23 cellular contexts compared by ENCODE assay signal in genomic region chr6:21616005-21616404, GRCh38. TPM values are rescaled to one million over a fixed set of nuclear protein-coding genes. Genes with fewer than 3 reads are reported as not detected.
DNase-seq lines count a peak whose midpoint lies in the region; ATAC-seq and TF ChIP-seq lines count a peak whose summit lies in the region.
"Had no signal": no experiment of that assay in that cellular context is flagged by ENCODE, and none has a peak within 500 bp of the region (broad histone marks: within the 10 kb centered on the region; RNA-seq: fewer than 3 reads in every experiment).

No MANE protein-coding gene starts in this region.

- H3K36me3 Mint-ChIP-seq in endothelial cell (ENCODE audit: low read depth, unreplicated experiment), result no peaks in the 10 kb centered on the region
- H3K36me3 Mint-ChIP-seq: mesothelial cell of epicardium, natural killer cell had no signal

- H3K4me3 ChIP-seq in H7 (ENCODE audit: insufficient read depth, low read depth, low read length) (no peak overlapping the region), PC-3 (ENCODE audit: low read length) (no peak overlapping the region), parathyroid adenoma (ENCODE audit: low read depth, low read length) (no peak overlapping the region)
- H3K4me3 ChIP-seq: skin epidermis, tibial nerve had no signal

- ATAC-seq in PC-3 (no peak), esophagus mucosa (no peak)
- ATAC-seq: natural killer cell had no signal

- no peaks in the 10 kb centered on the region for H3F3A ChIP-seq in PC-3 (ENCODE audit: low read length, unreplicated experiment)

- no peak overlapping the region for H3K9ac ChIP-seq in PC-3 (ENCODE audit: low read length)
- no peak overlapping the region for H3K9ac ChIP-seq in parathyroid adenoma

- no TSS peak for BruUV-seq in PC-3 (replicated peaks; lab: Mats Ljungman, UMichigan)

- H3K4me1 Mint-ChIP-seq in endothelial cell (ENCODE audit: unreplicated experiment), result peaks cover 29% of the 10 kb centered on the region
- H3K4me1 Mint-ChIP-seq: natural killer cell had no signal

- H3K36me3 ChIP-seq in H7 (replicated peaks; ENCODE audit: control insufficient read depth, insufficient read depth, low read length) (no peaks in the 10 kb centered on the region), PC-3 (ENCODE audit: low read depth, low read length) (no peaks in the 10 kb centered on the region), parathyroid adenoma (ENCODE audit: control insufficient read depth, insufficient read depth, low read length) (no peaks in the 10 kb centered on the region)
- H3K36me3 ChIP-seq: tibial nerve, WERI-Rb-1 had no signal

- POLR2A ChIA-PET in PC-3 (lab: Charles Lee; ENCODE audit: unreplicated experiment), result no interaction called here

- intact Hi-C loops in PC-3 (cut with micrococcal nuclease), result no loop called here

- no peaks in the 10 kb centered on the region for H3K9me3 Mint-ChIP-seq in endothelial cell (ENCODE audit: unreplicated experiment)
- H3K9me3 Mint-ChIP-seq: mesothelial cell of epicardium; natural killer cell; stimulated activated naive CD8-positive, alpha-beta T cell treated with anti-CD3 and anti-CD28 coated beads, Interleukin-15, Interleukin-2, amounts not matched to agents 100 ng/mL and 50 ng/mL, for 24 hours had no signal

- H3K4me2 ChIP-seq in PC-3 (ENCODE audit: low read length) (no peak overlapping the region), parathyroid adenoma (ENCODE audit: low read length) (no peak overlapping the region)

- no peak overlapping the region for H3K4me3 Mint-ChIP-seq in endothelial cell (ENCODE audit: unreplicated experiment)
- H3K4me3 Mint-ChIP-seq: mesothelial cell of epicardium; natural killer cell; stimulated activated naive CD8-positive, alpha-beta T cell treated with anti-CD3 and anti-CD28 coated beads, Interleukin-15, Interleukin-2, amounts not matched to agents 100 ng/mL and 50 ng/mL, for 24 hours had no signal

- peak overlapping the region; percentile 93 for H3K27ac Mint-ChIP-seq in endothelial cell (ENCODE audit: unreplicated experiment)
- H3K27ac Mint-ChIP-seq: natural killer cell; stimulated activated naive CD8-positive, alpha-beta T cell treated with anti-CD3 and anti-CD28 coated beads, Interleukin-15, Interleukin-2, amounts not matched to agents 100 ng/mL and 50 ng/mL, for 24 hours had no signal

- H3K9me2 ChIP-seq in PC-3 (replicated peaks; ENCODE audit: low read length), result no peaks in the 10 kb centered on the region

- H3K27me3 ChIP-seq in H7 (ENCODE audit: control insufficient read depth, insufficient read depth, low read length), result no peaks in the 10 kb centered on the region
- no peaks in the 10 kb centered on the region for H3K27me3 ChIP-seq in PC-3 (ENCODE audit: low read length)
- no peaks in the 10 kb centered on the region for H3K27me3 ChIP-seq in parathyroid adenoma (ENCODE audit: control insufficient read depth, insufficient read depth, low read length)
- H3K27me3 ChIP-seq: foreskin keratinocyte, tibial nerve had no signal

- H2AFZ ChIP-seq in PC-3 (ENCODE audit: low read length) (peak overlapping the region; percentile 42; the same call in 1 of the 2 replicates), parathyroid adenoma (peak overlapping the region; percentile 59)

- peaks cover 5% of the 10 kb centered on the region for H3K27me3 Mint-ChIP-seq in endothelial cell (ENCODE audit: unreplicated experiment)
- H3K27me3 Mint-ChIP-seq: progenitor cell of endocrine pancreas had no signal

- H3K79me2 ChIP-seq in PC-3 (ENCODE audit: low read length), result no peaks in the 10 kb centered on the region
- H3K79me2 ChIP-seq in parathyroid adenoma, result no peaks in the 10 kb centered on the region

- DNase-seq in H7 (peak; percentile 5), PC-3 (no peak), endothelial cell (ENCODE audit: low spot score) (peak; percentile 31), GDM1 (lab: John Stamatoyannopoulos, UW) (no peak)
- DNase-seq in activated CD4-positive, alpha-beta T cell treated with anti-CD3 and anti-CD28 coated beads for 48 hours, result no peak
- DNase-seq: activated CD8-positive, alpha-beta memory T cell treated with anti-CD3 and anti-CD28 coated beads, Interleukin-2, amount 50 U/mL, for 4 hours; activated effector memory CD4-positive, alpha-beta T cell treated with anti-CD3 and anti-CD28 coated beads, Interleukin-2, amount 50 U/mL, for 16 hours; AML-193; DMS79; natural killer cell; NCI-H1105 treated with DMSO at 0.1 percent for 48 hours; NCI-H524; SHP77 treated with DMSO at 0.1 percent for 48 hours; stimulated activated CD4-positive, alpha-beta T cell treated with anti-CD3 and anti-CD28 coated beads, Interleukin-2, amount 100 ng/mL, for 48 hours; WERI-Rb-1 had no signal

- TF ChIP-seq CTCF in PC-3 (conservative IDR thresholded peaks at IDR 0.05; ENCODE audit: low read depth, low read length) (no peak), endothelial cell (IDR thresholded peaks at IDR 0.05; ENCODE audit: unreplicated experiment) (no peak), parathyroid adenoma (IDR thresholded peaks at IDR 0.05) (no peak)

- H3K4me1 ChIP-seq in PC-3 (ENCODE audit: insufficient read depth, low read length), result peaks cover 5% of the 10 kb centered on the region; the same call in 1 of the 2 replicates
- H3K4me1 ChIP-seq in parathyroid adenoma, result peaks cover 6% of the 10 kb centered on the region
- H3K4me1 ChIP-seq: foreskin keratinocyte had no signal

- H3K9me3 ChIP-seq in PC-3 (ENCODE audit: low read length) (no peaks in the 10 kb centered on the region), parathyroid adenoma (ENCODE audit: control insufficient read depth, low read length) (no peaks in the 10 kb centered on the region)
- H3K9me3 ChIP-seq: tibial nerve had no signal

- CTCF ChIA-PET in PC-3 (lab: Charles Lee), result no interaction called here

- H3K27ac ChIP-seq in PC-3 (ENCODE audit: low read length) (no peak overlapping the region), parathyroid adenoma (no peak overlapping the region)
- H3K27ac ChIP-seq: foreskin keratinocyte, skin epidermis, tibial nerve, WERI-Rb-1 had no signal

- H4K20me1 ChIP-seq in PC-3 (ENCODE audit: low read length), result no peaks in the 10 kb centered on the region

RNA-seq across cellular contexts. Expression of gene SOX4, which starts 22.5 kb away (rescaled TPM):
- total RNA-seq in H7 (2014; rRNA removed; shearing (Covaris generic)), result 121 and 151 TPM in 2 replicates
- total RNA-seq in PC-3 (2014; rRNA removed) (46.1 and 62.8 TPM in 2 replicates), endothelial cell (ENCODE audit: unreplicated experiment) (132 TPM), esophagus mucosa (10.5 TPM)

Comparison
In these comparisons a context has a peak if more than half of its experiments do, and no peak if none do; other contexts are left out.
1. DNase-seq: peak in H7 (single experiment) and endothelial cell (single experiment); none in PC-3 (single experiment), activated CD4-positive, alpha-beta T cell treated with anti-CD3 and anti-CD28 coated beads for 48 hours (single experiment) and GDM1 (single experiment).